11 cellular contexts compared by ENCODE assay signal in the genomic region with DNA sequence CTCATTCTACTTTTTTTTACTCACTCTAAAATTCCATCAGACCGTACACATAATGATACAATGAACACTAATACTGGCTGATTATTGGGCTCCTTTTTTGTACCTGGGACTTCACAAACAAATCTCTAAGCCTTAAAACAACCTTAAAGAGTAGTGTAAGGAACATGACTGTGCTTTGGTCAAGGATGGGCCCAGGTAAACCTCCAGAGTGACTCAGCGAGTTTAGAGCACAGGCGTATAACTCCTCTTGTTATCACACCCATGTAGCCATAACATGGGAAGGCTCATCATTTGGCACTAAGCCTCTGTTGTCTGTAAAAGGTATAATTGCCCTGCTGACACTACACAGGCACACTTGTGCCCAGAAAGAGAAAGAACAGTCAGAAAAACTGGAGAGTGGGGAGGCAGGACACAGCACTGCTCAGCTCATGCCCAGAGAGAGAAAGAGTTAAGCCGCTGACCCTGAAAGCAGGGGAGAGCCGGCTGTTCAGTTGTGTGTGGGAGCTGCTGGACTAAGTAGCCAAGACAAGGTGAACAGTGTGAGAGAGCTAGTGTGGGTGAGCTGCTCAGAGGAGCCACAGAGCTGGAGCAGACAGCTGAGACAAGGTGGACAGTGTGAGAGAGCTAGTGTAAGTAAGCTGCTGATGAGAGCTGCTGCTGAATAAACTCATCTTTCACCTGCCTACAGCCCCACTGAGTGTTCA.
"Had no signal": no experiment of that assay in that cellular context is flagged by ENCODE, and none has a peak within 500 bp of the region (broad histone marks: within the 10 kb centered on the region; RNA-seq: fewer than 3 reads in every experiment).

No MANE protein-coding gene starts in this region.

- H3K9me3 ChIP-seq: right lobe of liver, stomach, thoracic aorta had no signal

- DNase-seq: activated CD4-positive, alpha-beta T cell treated with anti-CD3 and anti-CD28 coated beads, Interleukin-2, amount 50 U/mL, for 1 hour; activated naive CD4-positive, alpha-beta T cell treated with anti-CD3 and anti-CD28 coated beads, Interleukin-2, amount 50 U/mL, for 16 hours; activated T-cell treated with anti-CD3 and anti-CD28 coated beads for 4 hours; central memory CD4-positive, alpha-beta T cell; foreskin melanocyte; right lobe of liver; stomach had no signal

- H3K9me3 Mint-ChIP-seq: activated T-helper 17 cell treated with anti-CD3 and anti-CD28 coated beads, Interleukin-2, amount 50 U/mL, for 72 hours had no signal

- H3K27ac Mint-ChIP-seq: activated T-helper 17 cell treated with anti-CD3 and anti-CD28 coated beads, Interleukin-2, amount 50 U/mL, for 72 hours had no signal

- H3K4me1 ChIP-seq: right lobe of liver, stomach had no signal

- H3K27ac ChIP-seq: coronary artery, right lobe of liver, stomach, thoracic aorta had no signal

- H3K27me3 ChIP-seq: right lobe of liver, stomach had no signal

- H3K4me2 ChIP-seq: smooth muscle cell had no signal

- H3K4me3 ChIP-seq: coronary artery, right lobe of liver, smooth muscle cell, stomach, thoracic aorta had no signal

- H3K4me3 Mint-ChIP-seq: activated T-helper 17 cell treated with anti-CD3 and anti-CD28 coated beads, Interleukin-2, amount 50 U/mL, for 72 hours had no signal

- H3K36me3 ChIP-seq: right lobe of liver, stomach, thoracic aorta had no signal

- H3K27me3 Mint-ChIP-seq: activated T-helper 17 cell treated with anti-CD3 and anti-CD28 coated beads, Interleukin-2, amount 50 U/mL, for 72 hours had no signal
